17 cellular contexts compared by ENCODE assay signal in genomic region chr6:166830891-166831363, GRCh38.
DNase-seq lines count a peak whose midpoint lies in the region; ATAC-seq, FAIRE-seq and TF ChIP-seq lines count a peak whose summit lies in the region.
"Had no signal": no experiment of that assay in that cellular context is flagged by ENCODE, and none has a peak within 500 bp of the region (broad histone marks: within the 10 kb centered on the region; RNA-seq: fewer than 3 reads in every experiment).

No MANE protein-coding gene starts in this region.

- H3K4me2 ChIP-seq in neuronal stem cell (ENCODE audit: insufficient read depth, low read length, poor library complexity, severe bottlenecking), result no peak overlapping the region
- H3K4me2 ChIP-seq: smooth muscle cell had no signal

- H3K9me3 ChIP-seq in neuronal stem cell (replicated peaks in 1 of 2; ENCODE audit: control insufficient read depth in 2 of 2, insufficient read depth in 1 of 2, low read depth in 1 of 2, low read length in 2 of 2), result peaks cover 0 to 6% of the 10 kb centered on the region in 2 donors
- H3K9me3 ChIP-seq: tibial artery had no signal

- H3K27me3 ChIP-seq in neuronal stem cell (ENCODE audit: control insufficient read depth in 3 of 3, insufficient read depth in 3 of 3, low read depth in 1 of 3, low read length in 3 of 3), result no peaks in the 10 kb centered on the region
- H3K27me3 ChIP-seq: tibial artery had no signal

- H3K9ac ChIP-seq in neuronal stem cell (ENCODE audit: low read depth, low read length, poor library complexity), result peak overlapping the region; percentile 32

- H3K14ac ChIP-seq in neuronal stem cell (ENCODE audit: low read length), result no peak overlapping the region

- no peak overlapping the region for H2AFZ ChIP-seq in neuronal stem cell (ENCODE audit: low read length)

- no peak overlapping the region for H2AK5ac ChIP-seq in neuronal stem cell (ENCODE audit: low read depth, low read length)

- H2BK15ac ChIP-seq in neuronal stem cell (ENCODE audit: low read length), result no peak overlapping the region

- H3K79me1 ChIP-seq in neuronal stem cell (ENCODE audit: low read depth, low read length), result no peaks in the 10 kb centered on the region

- WGBS in neuronal stem cell (ENCODE audit: extremely low coverage in 2 of 2, insufficient read length in 2 of 2, insufficient replicate concordance in 1 of 2), 2 donors, result no CpG with 5 or more reads among the region's 10 CpGs

- H3K4me3 ChIP-seq in neuronal stem cell (ENCODE audit: low read length in 2 of 2), result no peak overlapping the region
- H3K4me3 ChIP-seq: coronary artery, lung, smooth muscle cell, tibial artery had no signal

- no peak overlapping the region for H4K91ac ChIP-seq in neuronal stem cell (ENCODE audit: low read depth, low read length, poor library complexity)

- no peak overlapping the region for H3K27ac ChIP-seq in neuronal stem cell (replicated peaks; ENCODE audit: low read length)
- H3K27ac ChIP-seq: coronary artery, tibial artery had no signal

- H3K4ac ChIP-seq in neuronal stem cell (ENCODE audit: low read length), result no peak overlapping the region

- H3K18ac ChIP-seq in neuronal stem cell (ENCODE audit: low read length), result peak overlapping the region; percentile 8

- peak; percentile 20 for ATAC-seq in GM21723 (IDR thresholded peaks at IDR 0.05; ENCODE audit: unreplicated experiment)
- peak; percentile 9 for ATAC-seq in HG03103 (IDR thresholded peaks at IDR 0.05; ENCODE audit: low read depth, unreplicated experiment)
- ATAC-seq: CD8-positive, alpha-beta T cell; HepG2; Right ventricle myocardium inferior had no signal

- H3K36me3 ChIP-seq in neuronal stem cell (replicated peaks in 1 of 2; ENCODE audit: control insufficient read depth in 2 of 2, insufficient read depth in 2 of 2, low read length in 2 of 2), result no peaks in the 10 kb centered on the region
- H3K36me3 ChIP-seq: tibial artery had no signal

- no peak for TF ChIP-seq POLR2A in H54 (IDR thresholded peaks at IDR 0.05; ENCODE audit: low read depth, low read length)

- peak; percentile 45 for FAIRE-seq in GM19239 (lab: Jason Lieb, UNC)
- no peak for FAIRE-seq in H54 (lab: Jason Lieb, UNC)
- FAIRE-seq: HepG2, TTC549 had no signal

- DNase-seq in GM19239 (ENCODE audit: insufficient read length, low spot score) (no peak), neuronal stem cell (ENCODE audit: low spot score) (no peak), H54 (ENCODE audit: insufficient read length, low spot score) (no peak), T1000 (lab: John Stamatoyannopoulos, UW) (no peak)
- DNase-seq in activated effector memory CD4-positive, alpha-beta T cell treated with Interleukin-2 at 50 U/mL for 16 hours, result no peak
- DNase-seq: CD8-positive, alpha-beta T cell; NCI-H1417; NCI-H526; tibial artery had no signal

- no peak overlapping the region for H2BK5ac ChIP-seq in neuronal stem cell (ENCODE audit: low read length)

- no peak overlapping the region for H3K23ac ChIP-seq in neuronal stem cell (ENCODE audit: low read depth, low read length, poor library complexity)

- H2BK120ac ChIP-seq in neuronal stem cell (ENCODE audit: low read depth, low read length), result no peak overlapping the region

- H3K4me1 ChIP-seq in neuronal stem cell (ENCODE audit: control insufficient read depth in 2 of 2, insufficient read depth in 1 of 2, low read depth in 1 of 2, low read length in 2 of 2), result no peaks in the 10 kb centered on the region

- no peak overlapping the region for H4K8ac ChIP-seq in neuronal stem cell (ENCODE audit: low read depth, low read length)

- H2BK12ac ChIP-seq in neuronal stem cell (ENCODE audit: low read length), result no peak overlapping the region
